ENCODE assay signal across 16 cellular contexts in the genomic region with DNA sequence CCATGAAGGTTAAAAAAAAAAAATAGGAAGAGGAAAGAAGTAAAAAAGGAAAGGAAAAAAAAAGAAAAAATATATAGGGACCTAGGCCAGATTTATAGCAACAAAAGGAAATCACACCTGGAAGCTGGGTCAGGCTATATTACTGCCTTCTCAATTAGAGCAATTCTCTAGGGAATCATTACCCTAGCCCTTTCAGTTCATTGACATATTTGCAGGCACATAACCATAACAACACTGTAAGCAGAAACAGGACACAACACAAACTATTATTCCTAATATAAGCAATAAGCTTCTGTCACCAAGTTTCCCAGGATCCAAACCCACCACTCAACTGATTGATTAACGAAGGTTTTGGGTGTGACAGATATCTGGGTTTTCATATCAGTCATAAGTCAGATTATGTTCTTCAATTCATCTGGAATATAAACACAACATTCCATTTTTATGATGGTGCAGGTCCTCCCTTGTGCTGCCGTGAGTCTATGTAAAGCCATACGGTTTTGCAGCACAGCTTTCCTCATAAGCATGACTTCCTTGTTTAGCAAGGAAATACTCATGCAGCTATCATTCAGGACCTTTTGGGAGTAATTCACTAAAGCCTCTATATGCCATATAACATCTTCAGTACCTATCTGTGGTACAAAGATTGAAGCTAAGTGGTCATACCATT. TPM values are rescaled to one million over a fixed set of nuclear protein-coding genes. Genes with fewer than 3 reads are reported as not detected.
DNase-seq lines count a peak whose midpoint lies in the region; ATAC-seq, FAIRE-seq and TF ChIP-seq lines count a peak whose summit lies in the region.
"Had no signal": no experiment of that assay in that cellular context is flagged by ENCODE, and none has a peak within 500 bp of the region (broad histone marks: within the 10 kb centered on the region; RNA-seq: fewer than 3 reads in every experiment).

No MANE protein-coding gene starts in this region.

- H3K27me3 Mint-ChIP-seq in activated naive CD4-positive, alpha-beta T cell treated with anti-CD3 and anti-CD28 coated beads, Interleukin-2, amount 10 ng/mL, durations not matched to agents 7 days and 5 days, result no peaks in the 10 kb centered on the region
- H3K27me3 Mint-ChIP-seq: activated CD8-positive, alpha-beta memory T cell treated with anti-CD3 and anti-CD28 coated beads, Interleukin-2, amount 10 ng/mL, durations not matched to agents 7 days and 5 days; activated naive CD8-positive, alpha-beta T cell treated with anti-CD3 and anti-CD28 coated beads, Interleukin-2, amount 50 U/mL, for 24 hours had no signal

- H3K9me3 ChIP-seq in BLaER1 (peaks cover 3% of the 10 kb centered on the region; the same call in 1 of the 2 replicates), IMR-90 (ENCODE audit: control insufficient read depth, insufficient read depth, low read length) (no peaks in the 10 kb centered on the region), GM12878 (replicated peaks; ENCODE audit: control insufficient read depth, insufficient read depth, low read length) (no peaks in the 10 kb centered on the region; the same call in 2 of the 3 replicates)

- H3K9ac ChIP-seq in BLaER1, result no peak overlapping the region
- no peak overlapping the region for H3K9ac ChIP-seq in IMR-90 (ENCODE audit: low read depth, low read length)
- no peak overlapping the region for H3K9ac ChIP-seq in GM12878 (ENCODE audit: control insufficient read depth, insufficient read depth, low read length)

- H4K5ac ChIP-seq in IMR-90 (ENCODE audit: low read depth, low read length), result no peak overlapping the region; the same call in 1 of the 2 replicates

- H3K4me1 ChIP-seq in BLaER1, result peaks cover 31% of the 10 kb centered on the region
- peaks cover 11% of the 10 kb centered on the region for H3K4me1 ChIP-seq in IMR-90 (ENCODE audit: control insufficient read depth, insufficient read depth, low read length)
- H3K4me1 ChIP-seq in GM12878 (ENCODE audit: control insufficient read depth, insufficient read depth, low read length), result peaks cover 8% of the 10 kb centered on the region

- no peak overlapping the region for H3K4me3 ChIP-seq in BLaER1
- no peak overlapping the region; the same call in 1 of the 2 replicates for H3K4me3 ChIP-seq in IMR-90 (ENCODE audit: insufficient read depth, low read depth, low read length)
- H3K4me3 ChIP-seq in GM12878, result 0 out of 2 replicates have a peak overlapping the region, but pooled peaks have one; percentile 53

- BruUV-seq in IMR-90 (replicated peaks; lab: Mats Ljungman, UMichigan), result no TSS peak
- no TSS peak for BruUV-seq in GM12878 (replicated peaks; lab: Mats Ljungman, UMichigan)

- H2AK5ac ChIP-seq in IMR-90 (ENCODE audit: low read depth, low read length), result no peak overlapping the region

- H3K14ac ChIP-seq in IMR-90 (replicated peaks; ENCODE audit: low read depth, low read length), result no peak overlapping the region

- H3K23ac ChIP-seq in IMR-90 (ENCODE audit: low read depth, low read length), result no peak overlapping the region

- no peak overlapping the region for H2AK9ac ChIP-seq in IMR-90 (replicated peaks; ENCODE audit: low read depth, low read length, poor library complexity)

- H2BK15ac ChIP-seq in IMR-90 (ENCODE audit: low read depth, low read length), result no peak overlapping the region

- no peak overlapping the region for H2AFZ ChIP-seq in IMR-90 (replicated peaks; ENCODE audit: low read length, poor library complexity)
- H2AFZ ChIP-seq in GM12878 (ENCODE audit: control insufficient read depth, low read depth, low read length), result no peak overlapping the region

- no peak overlapping the region for H3K4me3 Mint-ChIP-seq in activated naive CD4-positive, alpha-beta T cell treated with anti-CD3 and anti-CD28 coated beads, Interleukin-2, amount 10 ng/mL, durations not matched to agents 7 days and 5 days
- H3K4me3 Mint-ChIP-seq: activated CD8-positive, alpha-beta memory T cell treated with anti-CD3 and anti-CD28 coated beads, Interleukin-2, amount 10 ng/mL, durations not matched to agents 7 days and 5 days; CD8-positive, alpha-beta T cell had no signal

- H3K27ac ChIP-seq in BLaER1, result no peak overlapping the region
- peak overlapping the region; percentile 47; the same call in 1 of the 2 replicates for H3K27ac ChIP-seq in IMR-90 (ENCODE audit: insufficient read depth, low read length)
- peak overlapping the region; percentile 56; the same call in 1 of the 2 replicates for H3K27ac ChIP-seq in GM12878 (ENCODE audit: control insufficient read depth, insufficient read depth)

- no peaks in the 10 kb centered on the region for H3K9me3 Mint-ChIP-seq in activated naive CD4-positive, alpha-beta T cell treated with anti-CD3 and anti-CD28 coated beads, Interleukin-2, amount 10 ng/mL, durations not matched to agents 7 days and 5 days
- H3K9me3 Mint-ChIP-seq: activated naive CD8-positive, alpha-beta T cell treated with anti-CD3 and anti-CD28 coated beads, Interleukin-2, amount 50 U/mL, for 24 hours; CD8-positive, alpha-beta T cell had no signal

- peak overlapping the region; percentile 64 for H2BK5ac ChIP-seq in IMR-90 (ENCODE audit: low read depth, low read length, poor library complexity, severe bottlenecking)

- CTCF ChIA-PET in IMR-90 (lab: Yijun Ruan, JAX), result interaction anchor here (1.5 kb wide), 1 partner anchor 88 kb away, joined by 4 read pairs; no protein-coding TSS in a partner anchor
- CTCF ChIA-PET in GM12878 (lab: Yijun Ruan, JAX), result interaction anchor here (0.7 to 1.7 kb wide), 10 partner anchors 10 to 235 kb away, joined by 3 to 7 read pairs (median 4); partner anchors contain the start of gene PPM1A
- CTCF ChIA-PET in activated naive CD4-positive, alpha-beta T cell treated with anti-CD3 and anti-CD28 coated beads, Interleukin-2, amount 10 ng/mL, durations not matched to agents 7 days and 5 days (lab: Charles Lee), result no interaction called here

- dilution Hi-C loops in IMR-90 (cut with HindIII; ENCODE audit: low sequenced_read_pairs, unreplicated experiment), result no loop called here

- TF ChIP-seq CTCF in IMR-90 (conservative IDR thresholded peaks at IDR 0.05; ENCODE audit: low read depth, low read length) (no peak), GM12878 (IDR thresholded peaks at IDR 0.05 in 2 of 3, conservative IDR thresholded peaks at IDR 0.05 in 1 of 3; ENCODE audit: control insufficient read depth in 2 of 3, extremely low read depth in 1 of 3, insufficient read depth in 1 of 3, low read depth in 3 of 3, low read length in 3 of 3) (no peak)

- intact Hi-C loops in IMR-90 (cut with micrococcal nuclease) (loop anchor here (10.0 kb wide), 1 partner anchor 131 kb away; no protein-coding TSS in a partner anchor), GM12878 (cut with micrococcal nuclease; ENCODE audit: unreplicated experiment) (loop anchor here (10.0 kb wide), 2 partner anchors 229 to 611 kb away; partner anchors contain the start of genes JKAMP and L3HYPDH), left colon (cut with DNase I, micrococcal nuclease) (no loop called here)

- RAD21 ChIA-PET in GM12878 (lab: Charles Lee; ENCODE audit: unreplicated experiment), result interaction anchor here (0.7 to 2.2 kb wide), 7 partner anchors 13 to 132 kb away, joined by 3 to 14 read pairs (median 3); partner anchors contain the start of gene DHRS7

- no peak overlapping the region for H4K91ac ChIP-seq in IMR-90 (ENCODE audit: insufficient read depth, low read depth, low read length)

- FAIRE-seq in GM12878 (lab: Jason Lieb, UNC) (no peak), urothelium cell line (lab: Jason Lieb, UNC) (no peak)
- FAIRE-seq: endometrium, islet of Langerhans had no signal

- H3K4ac ChIP-seq in IMR-90 (ENCODE audit: low read depth, low read length), result no peak overlapping the region

- H3K79me1 ChIP-seq in IMR-90 (ENCODE audit: low read depth in 1 of 2, low read length in 2 of 2), result peaks cover 8 to 27% of the 10 kb centered on the region in 2 experiments

- peaks cover 29% of the 10 kb centered on the region for H3K36me3 Mint-ChIP-seq in activated naive CD4-positive, alpha-beta T cell treated with anti-CD3 and anti-CD28 coated beads, Interleukin-2, amount 10 ng/mL, durations not matched to agents 7 days and 5 days

- H3K56ac ChIP-seq in IMR-90 (ENCODE audit: extremely low read depth, insufficient read depth, low read length), result no peak overlapping the region

- ATAC-seq in IMR-90 (ENCODE audit: low read depth), result peak; percentile 28
- no peak for ATAC-seq in GM12878
- peak; percentile 14 for ATAC-seq in left colon
- no peak for ATAC-seq in GM21825 (IDR thresholded peaks at IDR 0.05; ENCODE audit: unreplicated experiment)
- no peak for ATAC-seq in GM18520 (IDR thresholded peaks at IDR 0.05; ENCODE audit: unreplicated experiment)
- ATAC-seq: activated CD8-positive, alpha-beta memory T cell treated with anti-CD3 and anti-CD28 coated beads, Interleukin-2, amount 10 ng/mL, durations not matched to agents 7 days and 5 days; activated naive CD8-positive, alpha-beta T cell treated with anti-CD3 and anti-CD28 coated beads, Interleukin-2, amount 50 U/mL, for 24 hours; CD8-positive, alpha-beta T cell had no signal

- no peak overlapping the region for H2BK120ac ChIP-seq in IMR-90 (ENCODE audit: low read depth, low read length)

- peak overlapping the region in 1 of 2 experiments; percentile 27; a peak in 1 of 4 replicates for H4K8ac ChIP-seq in IMR-90 (ENCODE audit: low read depth in 2 of 2, low read length in 2 of 2)

- TF ChIP-seq POLR2A in IMR-90 (IDR thresholded peaks at IDR 0.05; ENCODE audit: low read depth, low read length), result no peak
- no peak for TF ChIP-seq POLR2A in GM12878 (IDR thresholded peaks at IDR 0.05; ENCODE audit: low read depth, low read length)

- H4K20me1 ChIP-seq in BLaER1 (peaks cover 19% of the 10 kb centered on the region), IMR-90 (ENCODE audit: insufficient read depth, low read length) (peaks cover 15% of the 10 kb centered on the region; the same call in 1 of the 2 replicates), GM12878 (ENCODE audit: control insufficient read depth, insufficient read depth) (no peaks in the 10 kb centered on the region)

- WGBS in IMR-90 (ENCODE audit: extremely low coverage in 2 of 2, insufficient read length in 1 of 2), 2 experiments, result no CpG with 5 or more reads among the region's 3 CpGs
- 65% methylated on average over 3 of the region's 3 CpGs for WGBS in GM12878 (ENCODE audit: insufficient coverage, insufficient replicate concordance, low lambda C conversion rate, missing lambda C conversion rate)

- in situ Hi-C loops in IMR-90 (cut with MboI; ENCODE audit: low sequenced_read_pairs) (loop anchor here (25.0 kb wide), 1 partner anchor 609 kb away; the partner anchor contains the start of genes JKAMP and L3HYPDH), GM12878 (cut with MboI) (no loop called here)

- peaks cover 48% of the 10 kb centered on the region for H3K36me3 ChIP-seq in BLaER1
- peaks cover 4% of the 10 kb centered on the region for H3K36me3 ChIP-seq in IMR-90 (ENCODE audit: control insufficient read depth, insufficient read depth, low read length)
- H3K36me3 ChIP-seq in GM12878 (ENCODE audit: control insufficient read depth in 2 of 2, insufficient read depth in 2 of 2, low read length in 1 of 2), result peaks cover 0 to 4% of the 10 kb centered on the region in 2 experiments; a peak in 1 of 4 replicates

- POLR2A ChIA-PET in IMR-90 (lab: Charles Lee; ENCODE audit: unreplicated experiment), result interaction anchor here (1.0 kb wide), 1 partner anchor 69 kb away, joined by 4 read pairs; the partner anchor contains the start of gene DHRS7
- POLR2A ChIA-PET in GM12878 (lab: Charles Lee), result interaction anchor here (0.7 to 2.2 kb wide), 8 partner anchors 34 to 252 kb away, joined by 3 to 8 read pairs (median 3); partner anchors contain the start of genes DHRS7 and PPM1A

- TF ChIP-seq EP300 in GM12878 (IDR thresholded peaks at IDR 0.05; ENCODE audit: borderline replicate concordance in 1 of 2, control insufficient read depth in 1 of 2, low read depth in 2 of 2, low read length in 2 of 2), result no peak

- TF ChIP-seq RAD21 in IMR-90 (IDR thresholded peaks at IDR 0.05; ENCODE audit: low read length), result no peak
- TF ChIP-seq RAD21 in GM12878 (IDR thresholded peaks at IDR 0.05; ENCODE audit: insufficient read depth, low read depth, low read length), result no peak

- H3K79me2 ChIP-seq in GM12878 (ENCODE audit: control insufficient read depth, insufficient read depth, low read length), result peaks cover 68% of the 10 kb centered on the region

- H3K4me2 ChIP-seq in BLaER1 (peak overlapping the region; percentile 15), IMR-90 (ENCODE audit: low read depth, low read length) (peak overlapping the region; percentile 85), GM12878 (ENCODE audit: control insufficient read depth, insufficient read depth) (peak overlapping the region; percentile 80)

- peaks cover 4% of the 10 kb centered on the region for H3K9me1 ChIP-seq in IMR-90 (ENCODE audit: insufficient read depth, low read length)

- DNase-seq in IMR-90, result peak; percentile 93
- no peak for DNase-seq in GM12878 (ENCODE audit: low read depth, low spot score)
- DNase-seq in left colon, result no peak
- no peak for DNase-seq in activated naive CD4-positive, alpha-beta T cell treated with anti-CD3 and anti-CD28 coated beads, Interleukin-2, amount 10 ng/mL, durations not matched to agents 7 days and 5 days
- DNase-seq in urothelium cell line (ENCODE audit: low spot score), result no peak
- DNase-seq: activated CD8-positive, alpha-beta memory T cell treated with anti-CD3 and anti-CD28 coated beads, Interleukin-2, amount 10 ng/mL, durations not matched to agents 7 days and 5 days; activated naive CD8-positive, alpha-beta T cell treated with anti-CD3 and anti-CD28 coated beads, Interleukin-2, amount 50 U/mL, for 24 hours; CD8-positive, alpha-beta T cell; NCI-H1048; stimulated activated CD4-positive, alpha-beta T cell treated with anti-CD3 and anti-CD28 coated beads, Interleukin-1b, Interleukin-23, amount 100 ng/mL, for 48 hours; substantia nigra had no signal

- SMC1A ChIA-PET in GM12878 (lab: Charles Lee; ENCODE audit: uncharacterized antibody, unreplicated experiment), result interaction anchor here (0.7 to 2.0 kb wide), 11 partner anchors 10 to 254 kb away, joined by 3 to 9 read pairs (median 4); no protein-coding TSS in a partner anchor

- no peak overlapping the region for H3K27ac Mint-ChIP-seq in activated naive CD4-positive, alpha-beta T cell treated with anti-CD3 and anti-CD28 coated beads, Interleukin-2, amount 10 ng/mL, durations not matched to agents 7 days and 5 days
- H3K27ac Mint-ChIP-seq: activated naive CD8-positive, alpha-beta T cell treated with anti-CD3 and anti-CD28 coated beads, Interleukin-2, amount 50 U/mL, for 24 hours; CD8-positive, alpha-beta T cell had no signal

- H2BK20ac ChIP-seq in IMR-90 (ENCODE audit: low read depth, low read length), result peak overlapping the region; percentile 2; the same call in 1 of the 2 replicates

- peaks cover 52% of the 10 kb centered on the region for H3K4me1 Mint-ChIP-seq in activated naive CD4-positive, alpha-beta T cell treated with anti-CD3 and anti-CD28 coated beads, Interleukin-2, amount 10 ng/mL, durations not matched to agents 7 days and 5 days

- H3K18ac ChIP-seq in IMR-90 (ENCODE audit: low read depth, low read length), result peak overlapping the region; percentile 42; the same call in 1 of the 2 replicates

- H3K27me3 ChIP-seq in BLaER1, result no peaks in the 10 kb centered on the region
- no peaks in the 10 kb centered on the region for H3K27me3 ChIP-seq in IMR-90 (ENCODE audit: control insufficient read depth, insufficient read depth, low read length)
- no peaks in the 10 kb centered on the region for H3K27me3 ChIP-seq in GM12878 (replicated peaks in 1 of 2; ENCODE audit: control insufficient read depth in 2 of 2, insufficient read depth in 2 of 2, low read length in 1 of 2)

RNA-seq across cellular contexts. Expression of gene PCNX4, which starts 4.2 kb away (rescaled TPM):
- 128 and 151 TPM in 2 replicates for total RNA-seq in IMR-90 (2012; rRNA removed)
- 44.7 and 55.4 TPM in 2 replicates for polyA plus RNA-seq in IMR-90 (2012; rRNA removed)
- 34.3 and 60.9 TPM in 2 replicates for polyA plus RNA-seq in IMR-90 (2012; cell fraction: cytosol; rRNA removed)
- polyA plus RNA-seq in IMR-90 (2012; cell fraction: nucleus; rRNA removed; ENCODE audit: low replicate concordance), result 64.5 and 76.9 TPM in 2 replicates
- 216 and 224 TPM in 2 replicates for total RNA-seq in GM12878 (2013; cell fraction: nucleolus; rRNA removed)
- 41.7 and 45.1 TPM in 2 replicates for total RNA-seq in GM12878 (2014; rRNA removed)
- total RNA-seq in GM12878 (2014; rRNA removed; fragmentation: Illumina TruSeq; extraction: Trizol), result 38.0 and 39.6 TPM in 2 replicates
- total RNA-seq in GM12878 (2021), result 40.5 and 41.4 TPM in 2 replicates
- 8.3 TPM for polyA plus RNA-seq in GM12878 (2011; ENCODE audit: low read depth)
- 45.9 and 51.5 TPM in 2 replicates for polyA plus RNA-seq in GM12878 (2011; rRNA removed)
- polyA plus RNA-seq in GM12878 (2011; cell fraction: cytosol; rRNA removed), result 24.6 and 50.5 TPM in 2 replicates
- polyA plus RNA-seq in GM12878 (2011; cell fraction: nucleus; rRNA removed), result 65.2 and 99.4 TPM in 2 replicates
- polyA plus RNA-seq in GM12878 (2012), result 17.4 and 21.8 TPM in 2 replicates
- polyA plus RNA-seq in GM12878 (2014; fragmentation: Illumina TruSeq; extraction: Trizol), result 56.6 and 85.2 TPM in 2 replicates
- 10 to 100 TPM; 13.8 to 15.7 TPM for polyA plus RNA-seq in GM12878 (2014; fragmentation: Nextera tagmentation; extraction: Ambion mirVana)
- polyA plus RNA-seq in GM12878 (2014; rRNA removed), result 16.7 and 23.0 TPM in 2 replicates
- 10 to 100 TPM; 30.8 to 39.1 TPM for polyA plus RNA-seq in GM12878 (2016; fragmentation: Nextera tagmentation; extraction: Ambion mirVana)
- 74.5 and 149 TPM in 2 replicates for polyA minus RNA-seq in GM12878 (2011; rRNA and poly(A)+ RNA removed)
- 15.0 and 16.5 TPM in 2 replicates for polyA minus RNA-seq in GM12878 (2011; cell fraction: cytosol; rRNA and poly(A)+ RNA removed)
- 57.7 and 88.5 TPM in 2 replicates for polyA minus RNA-seq in GM12878 (2011; cell fraction: nucleus; rRNA and poly(A)+ RNA removed)
- 10 to 100 TPM; 24.9 to 27.6 TPM for total RNA-seq in left colon

Comparison
In these comparisons a context has a peak if more than half of its experiments do, and no peak if none do; other contexts are left out.
1. H3K4me2 ChIP-seq: peak in every context shown above with its lines; median percentile 85 in IMR-90; 80 in GM12878; 15 in BLaER1.
2. ATAC-seq: peak in IMR-90 (single experiment) and left colon (single experiment); none in GM12878 (single experiment), GM21825 (single experiment) and GM18520 (single experiment).
3. intact Hi-C loops: an anchor here in IMR-90 (10.0 kb wide) and GM12878 (10.0 kb wide); none called in left colon.